In genomic region chr1:247304046-247304445, GRCh38 we compare ENCODE assay signal across 25 cellular contexts. TPM values are rescaled to one million over a fixed set of nuclear protein-coding genes. Genes with fewer than 3 reads are reported as not detected.
DNase-seq lines count a peak whose midpoint lies in the region; ATAC-seq and TF ChIP-seq lines count a peak whose summit lies in the region.
"Had no signal": no experiment of that assay in that cellular context is flagged by ENCODE, and none has a peak within 500 bp of the region (broad histone marks: within the 10 kb centered on the region; RNA-seq: fewer than 3 reads in every experiment).

No MANE protein-coding gene starts in this region.

- no peaks in the 10 kb centered on the region for H3K4me1 ChIP-seq in left ventricle myocardium inferior
- no peaks in the 10 kb centered on the region for H3K4me1 ChIP-seq in right atrium auricular region
- H3K4me1 ChIP-seq in right lobe of liver, result no peaks in the 10 kb centered on the region
- H3K4me1 ChIP-seq in MM.1S (ENCODE audit: low read length), result no peaks in the 10 kb centered on the region
- H3K4me1 ChIP-seq: A549; BLaER1 treated with 17β-estradiol and CSF1 and Interleukin-3, amounts not matched to agents 10 nM and 100 nM; Caco-2; SJSA1 had no signal

- intact Hi-C loops in left ventricle myocardium inferior (cut with micrococcal nuclease) (no loop called here), right lobe of liver (cut with DNase I) (no loop called here), natural killer cell (cut with micrococcal nuclease) (no loop called here)

- no peak overlapping the region for H3K9ac ChIP-seq in MM.1S (ENCODE audit: low read length)
- H3K9ac ChIP-seq: BLaER1 treated with 17β-estradiol and CSF1 and Interleukin-3, amounts not matched to agents 10 nM and 100 nM; KMS-11 had no signal

- no peaks in the 10 kb centered on the region for H3K9me2 ChIP-seq in MM.1S (replicated peaks; ENCODE audit: insufficient read depth, low read length)

- no peaks in the 10 kb centered on the region for H3K9me3 Mint-ChIP-seq in natural killer cell
- H3K9me3 Mint-ChIP-seq: CD4-positive, alpha-beta memory T cell; GM23338; H9 had no signal

- 78% methylated on average over 1 of the region's 2 CpGs for whole genome bisulfite sequencing in right lobe of liver (ENCODE audit: insufficient coverage, low coverage, low lambda C conversion rate, missing lambda C conversion rate)

- no peak overlapping the region for H3K27ac Mint-ChIP-seq in natural killer cell
- H3K27ac Mint-ChIP-seq: GM23338 had no signal

- no peaks in the 10 kb centered on the region for H3K79me2 ChIP-seq in MM.1S (ENCODE audit: low read length)

- H3K4me3 Mint-ChIP-seq in natural killer cell, result no peak overlapping the region
- H3K4me3 Mint-ChIP-seq: CD4-positive, alpha-beta memory T cell; GM23338; H9 had no signal

- TF ChIP-seq POLR2A in right lobe of liver (IDR thresholded peaks at IDR 0.05), result no peak

- no peaks in the 10 kb centered on the region for H3F3A ChIP-seq in MM.1S (ENCODE audit: insufficient read depth, low read length)

- peaks cover 88% of the 10 kb centered on the region for H3K36me3 ChIP-seq in left ventricle myocardium inferior
- peaks cover 24% of the 10 kb centered on the region for H3K36me3 ChIP-seq in right atrium auricular region
- no peaks in the 10 kb centered on the region for H3K36me3 ChIP-seq in right lobe of liver
- H3K36me3 ChIP-seq in MM.1S (replicated peaks; ENCODE audit: insufficient read depth, low read length), result no peaks in the 10 kb centered on the region

- H3K9me3 ChIP-seq in left ventricle myocardium inferior (replicated peaks) (no peaks in the 10 kb centered on the region), right atrium auricular region (no peaks in the 10 kb centered on the region), right lobe of liver (no peaks in the 10 kb centered on the region), MM.1S (replicated peaks; ENCODE audit: insufficient read depth, low read length) (no peaks in the 10 kb centered on the region)
- H3K9me3 ChIP-seq: BLaER1 treated with 17β-estradiol and CSF1 and Interleukin-3, amounts not matched to agents 10 nM and 100 nM; Caco-2; SJSA1 had no signal

- no peaks in the 10 kb centered on the region for H3K27me3 Mint-ChIP-seq in natural killer cell (ENCODE audit: low read depth in 2 of 2)
- H3K27me3 Mint-ChIP-seq: CD4-positive, alpha-beta memory T cell had no signal

- no peak overlapping the region for H2AFZ ChIP-seq in MM.1S (ENCODE audit: low read length)
- H2AFZ ChIP-seq: GM23338 had no signal

- DNase-seq in left ventricle myocardium inferior (no peak), right atrium auricular region (ENCODE audit: low spot score) (no peak), dermis blood vessel endothelial cell (peak; percentile 41), right lobe of liver (no peak), natural killer cell (no peak), MM.1S (no peak)
- DNase-seq: Caco-2; CD4-positive, alpha-beta memory T cell; H9; IMR-90; NCI-H1048; NCI-H1417; NCI-H1694; NCI-H2029 treated with DMSO at 0.1 percent for 48 hours; NCI-H446 treated with DMSO at 0.1 percent for 48 hours; NCI-H526; NCI-H82; NK-92 treated with Interleukin-12 subunit alpha and Interleukin-12 subunit beta, amount 100 ng/mL, for 24 hours; PC-3 had no signal

- TF ChIP-seq CTCF in left ventricle myocardium inferior (IDR thresholded peaks at IDR 0.05; ENCODE audit: borderline replicate concordance) (no peak), right atrium auricular region (IDR thresholded peaks at IDR 0.05) (no peak), right lobe of liver (IDR thresholded peaks at IDR 0.05) (no peak), natural killer cell (IDR thresholded peaks at IDR 0.05) (no peak), MM.1S (IDR thresholded peaks at IDR 0.05; ENCODE audit: low read length) (no peak)

- no peak overlapping the region for H3K4me2 ChIP-seq in MM.1S (ENCODE audit: low read depth, low read length)
- H3K4me2 ChIP-seq: A549; BLaER1 treated with 17β-estradiol and CSF1 and Interleukin-3, amounts not matched to agents 10 nM and 100 nM; GM23338; KMS-11 had no signal

- ATAC-seq in right lobe of liver (peak in 3 of 4 donors; percentile 49 to 77 (median 51)), HG02885 (IDR thresholded peaks at IDR 0.05; ENCODE audit: poor library complexity, unreplicated experiment) (no peak), natural killer cell (no peak)
- ATAC-seq: A549, GM23338, PC-3 had no signal

- H4K20me1 ChIP-seq in MM.1S (ENCODE audit: insufficient read depth, low read length), result no peaks in the 10 kb centered on the region
- H4K20me1 ChIP-seq: BLaER1 treated with 17β-estradiol and CSF1 and Interleukin-3, amounts not matched to agents 10 nM and 100 nM had no signal

- peaks cover 13% of the 10 kb centered on the region for H3K36me3 Mint-ChIP-seq in natural killer cell

- H3K4me3 ChIP-seq in left ventricle myocardium inferior, result no peak overlapping the region
- H3K4me3 ChIP-seq in right atrium auricular region, result no peak overlapping the region
- H3K4me3 ChIP-seq in right lobe of liver, result no peak overlapping the region
- H3K4me3 ChIP-seq in MM.1S (ENCODE audit: low read length), result no peak overlapping the region
- H3K4me3 ChIP-seq: A549; BLaER1 treated with 17β-estradiol and CSF1 and Interleukin-3, amounts not matched to agents 10 nM and 100 nM; GM23338; SJSA1 had no signal

- no peaks in the 10 kb centered on the region for H3K4me1 Mint-ChIP-seq in natural killer cell
- H3K4me1 Mint-ChIP-seq: CD4-positive, alpha-beta memory T cell had no signal

- H3K27me3 ChIP-seq in left ventricle myocardium inferior (ENCODE audit: low read depth) (no peaks in the 10 kb centered on the region), right atrium auricular region (no peaks in the 10 kb centered on the region), right lobe of liver (no peaks in the 10 kb centered on the region), MM.1S (replicated peaks; ENCODE audit: insufficient read depth, low read length) (no peaks in the 10 kb centered on the region)
- H3K27me3 ChIP-seq: BLaER1 treated with 17β-estradiol and CSF1 and Interleukin-3, amounts not matched to agents 10 nM and 100 nM; SJSA1 had no signal

- H3K27ac ChIP-seq in left ventricle myocardium inferior (replicated peaks) (peak overlapping the region; percentile 40), right atrium auricular region (no peak overlapping the region), right lobe of liver (no peak overlapping the region), MM.1S (ENCODE audit: low read length) (no peak overlapping the region)
- H3K27ac ChIP-seq: A549; BLaER1 treated with 17β-estradiol and CSF1 and Interleukin-3, amounts not matched to agents 10 nM and 100 nM; KMS-11; SJSA1 had no signal

RNA-seq across cellular contexts. Expression of gene ZNF496, which starts 27.6 kb away (rescaled TPM):
- total RNA-seq in left ventricle myocardium inferior, result 12.8 TPM
- 10 to 100 TPM; 19.4 to 32.6 TPM for total RNA-seq in right atrium auricular region
- total RNA-seq in dermis blood vessel endothelial cell, result 27.7 and 32.3 TPM in 2 replicates
- 1 to 10 TPM; 3.7 to 5.8 (median 5.3) TPM for total RNA-seq in right lobe of liver
- total RNA-seq in natural killer cell, result 10 to 100 TPM; 25.6 to 33.0 (median 27.9) TPM

RNA-seq across cellular contexts. Expression of gene VN1R5, which starts 48.2 kb away (rescaled TPM):
- not detected for total RNA-seq in left ventricle myocardium inferior
- total RNA-seq in right atrium auricular region, result not detected
- total RNA-seq in dermis blood vessel endothelial cell, result not detected in 2 replicates
- total RNA-seq in right lobe of liver, result not detected
- total RNA-seq in natural killer cell, result not detected
- total RNA-seq: Caco-2; CD4-positive, alpha-beta memory T cell; GM23338; H9; IMR-90; PC-3; SJSA1 had no signal

Comparison
In these comparisons a context has a peak if more than half of its experiments do, and no peak if none do; other contexts are left out.
1. ATAC-seq: peak in right lobe of liver (3 of 4); none in HG02885 (single experiment) and natural killer cell (0 of 3).